ENCODE assay signal across 16 cellular contexts in genomic region chr12:65937806-65938205, GRCh38.
DNase-seq lines count a peak whose midpoint lies in the region; ATAC-seq and TF ChIP-seq lines count a peak whose summit lies in the region.
"Had no signal": no experiment of that assay in that cellular context is flagged by ENCODE, and none has a peak within 500 bp of the region (broad histone marks: within the 10 kb centered on the region; RNA-seq: fewer than 3 reads in every experiment).

No MANE protein-coding gene starts in this region.

- H3K9me3 Mint-ChIP-seq in Caco-2 (ENCODE audit: unreplicated experiment): no peaks in the 10 kb centered on the region
- H3K9me3 Mint-ChIP-seq: CD4-positive, alpha-beta T cell; H9 had no signal

- H3K4me1 Mint-ChIP-seq in Caco-2 (ENCODE audit: low read depth, unreplicated experiment): peaks cover 31% of the 10 kb centered on the region

- H2BK120ac ChIP-seq in IMR-90 (ENCODE audit: low read depth, low read length) (peak overlapping the region; percentile 18; the same call in 1 of the 2 replicates), trophoblast cell (ENCODE audit: insufficient read depth, low read length, poor library complexity) (peak overlapping the region; percentile 78)

- H3K27ac Mint-ChIP-seq in Caco-2 (ENCODE audit: unreplicated experiment): peak overlapping the region; percentile 0
- H3K27ac Mint-ChIP-seq: B cell; CD4-positive, alpha-beta T cell had no signal

- no peak overlapping the region for H3K9ac ChIP-seq in IMR-90 (ENCODE audit: low read depth, low read length)
- no peak overlapping the region for H3K9ac ChIP-seq in trophoblast cell (ENCODE audit: low read length)

- CTCF ChIA-PET in Caco-2 (lab: Charles Lee) (no interaction called here), IMR-90 (lab: Yijun Ruan, JAX) (interaction anchor here (0.6 kb wide), 1 partner anchor 356 kb away, joined by 8 read pairs; no protein-coding TSS in a partner anchor)

- H3K14ac ChIP-seq in IMR-90 (replicated peaks; ENCODE audit: low read depth, low read length) (peak overlapping the region; percentile 49; the same call in 1 of the 2 replicates), trophoblast cell (ENCODE audit: low read length) (peak overlapping the region; percentile 66)

- H4K91ac ChIP-seq in IMR-90 (ENCODE audit: insufficient read depth, low read depth, low read length) (no peak overlapping the region), trophoblast cell (ENCODE audit: low read depth, low read length) (peak overlapping the region; percentile 93)

- peak overlapping the region; percentile 28; the same call in 1 of the 2 replicates for H3K18ac ChIP-seq in IMR-90 (ENCODE audit: low read depth, low read length)
- H3K18ac ChIP-seq in trophoblast cell (ENCODE audit: low read length): peak overlapping the region; percentile 80

- no peaks in the 10 kb centered on the region for H3K9me3 ChIP-seq in Caco-2
- H3K9me3 ChIP-seq in IMR-90 (ENCODE audit: control insufficient read depth, insufficient read depth, low read length): no peaks in the 10 kb centered on the region
- no peaks in the 10 kb centered on the region for H3K9me3 ChIP-seq in trophoblast cell (ENCODE audit: insufficient read depth, low read depth, low read length)

- POLR2A ChIA-PET in Caco-2 (lab: Charles Lee) (no interaction called here), IMR-90 (lab: Charles Lee; ENCODE audit: unreplicated experiment) (no interaction called here)

- peak overlapping the region in 1 of 2 experiments; percentile 55; a peak in 1 of 4 replicates for H4K8ac ChIP-seq in IMR-90 (ENCODE audit: low read depth in 2 of 2, low read length in 2 of 2)
- peak overlapping the region; percentile 32 for H4K8ac ChIP-seq in trophoblast cell (ENCODE audit: low read depth, low read length)

- peaks cover 32 to 70% of the 10 kb centered on the region in 2 experiments for H3K79me1 ChIP-seq in IMR-90 (ENCODE audit: low read depth in 1 of 2, low read length in 2 of 2)
- peaks cover 19% of the 10 kb centered on the region for H3K79me1 ChIP-seq in trophoblast cell (ENCODE audit: low read length)

- no peak overlapping the region for H4K12ac ChIP-seq in trophoblast cell (ENCODE audit: low read depth, low read length)

- no peak overlapping the region for H3K4me3 Mint-ChIP-seq in Caco-2 (ENCODE audit: unreplicated experiment)
- H3K4me3 Mint-ChIP-seq: B cell; CD4-positive, alpha-beta T cell; H9 had no signal

- no peak overlapping the region; the same call in 1 of the 2 replicates for H3K4me2 ChIP-seq in IMR-90 (ENCODE audit: low read depth, low read length)
- H3K4me2 ChIP-seq in trophoblast cell (ENCODE audit: low read length): no peak overlapping the region

- H3K36me3 ChIP-seq in Caco-2 (ENCODE audit: control insufficient read depth, insufficient read depth, low read length): no peaks in the 10 kb centered on the region
- 0 out of 2 replicates have a peak, but pooled peaks cover 3% of the 10 kb centered on the region for H3K36me3 ChIP-seq in IMR-90 (ENCODE audit: control insufficient read depth, insufficient read depth, low read length)
- H3K36me3 ChIP-seq in trophoblast cell (ENCODE audit: control insufficient read depth in 1 of 2, insufficient read depth in 2 of 2, low read length in 2 of 2): peaks cover 2 to 3% of the 10 kb centered on the region in 2 experiments

- ATAC-seq in IMR-90 (ENCODE audit: low read depth): no peak
- no peak for ATAC-seq in GM19035 (IDR thresholded peaks at IDR 0.05; ENCODE audit: unreplicated experiment)

- WGBS in IMR-90 (ENCODE audit: extremely low coverage in 2 of 2, insufficient read length in 1 of 2), 2 experiments: no CpG with 5 or more reads among the region's 2 CpGs
- WGBS in trophoblast cell (ENCODE audit: extremely low coverage, insufficient coverage, insufficient read length): no CpG with 5 or more reads among the region's 2 CpGs

- no peak overlapping the region for H3K56ac ChIP-seq in IMR-90 (ENCODE audit: extremely low read depth, insufficient read depth, low read length)

- H2AK5ac ChIP-seq in IMR-90 (ENCODE audit: low read depth, low read length): peak overlapping the region; percentile 35; the same call in 1 of the 2 replicates
- H2AK5ac ChIP-seq in trophoblast cell (ENCODE audit: low read length): peak overlapping the region; percentile 64

- H3K36me3 Mint-ChIP-seq in Caco-2 (ENCODE audit: insufficient read depth, unreplicated experiment): no peaks in the 10 kb centered on the region

- TF ChIP-seq CTCF in Caco-2 (IDR thresholded peaks at IDR 0.05; ENCODE audit: insufficient read depth in 1 of 2, low read depth in 1 of 2, low read length in 1 of 2, severe bottlenecking in 1 of 2, unreplicated experiment in 1 of 2) (no peak), IMR-90 (conservative IDR thresholded peaks at IDR 0.05; ENCODE audit: low read depth, low read length) (no peak)

- H3K4me1 ChIP-seq in Caco-2 (peaks cover 40% of the 10 kb centered on the region), IMR-90 (ENCODE audit: control insufficient read depth, insufficient read depth, low read length) (peaks cover 26% of the 10 kb centered on the region), trophoblast cell (ENCODE audit: control insufficient read depth in 1 of 2, insufficient read depth in 2 of 2, low read length in 2 of 2) (peaks cover 14 to 19% of the 10 kb centered on the region in 2 experiments)

- 0 out of 3 replicates have a peak overlapping the region, but pooled peaks have one; percentile 16 for H2BK15ac ChIP-seq in IMR-90 (ENCODE audit: low read depth, low read length)

- H3K23ac ChIP-seq in IMR-90 (ENCODE audit: low read depth, low read length) (peak overlapping the region; percentile 37; the same call in 1 of the 2 replicates), trophoblast cell (ENCODE audit: low read length) (no peak overlapping the region)

- H2BK12ac ChIP-seq in trophoblast cell (ENCODE audit: low read length): peak overlapping the region; percentile 88

- H3K27ac ChIP-seq in IMR-90 (ENCODE audit: insufficient read depth, low read length) (peak overlapping the region; percentile 63; the same call in 1 of the 2 replicates), trophoblast cell (ENCODE audit: low read depth, low read length) (peak overlapping the region; percentile 82)

- no peak overlapping the region for H3K4me3 ChIP-seq in Caco-2 (ENCODE audit: low read depth, low read length)
- H3K4me3 ChIP-seq in IMR-90 (ENCODE audit: insufficient read depth, low read depth, low read length): no peak overlapping the region
- H3K4me3 ChIP-seq in trophoblast cell (ENCODE audit: low read depth, low read length): no peak overlapping the region

- in situ Hi-C loops in IMR-90 (cut with MboI; ENCODE audit: low sequenced_read_pairs): no loop called here

- peaks cover 49% of the 10 kb centered on the region; the same call in 1 of the 2 replicates for H4K20me1 ChIP-seq in IMR-90 (ENCODE audit: insufficient read depth, low read length)

- no peak for DNase-seq in Caco-2
- no peak for DNase-seq in IMR-90
- peak; percentile 84 for DNase-seq in islet precursor cell
- DNase-seq in trophoblast cell: peak; percentile 81 to 94
- DNase-seq in COR-L47 (lab: John Stamatoyannopoulos, UW): no peak
- no peak for DNase-seq in foreskin melanocyte
- DNase-seq: CD4-positive, alpha-beta T cell; DND-41; GF-D8; H9; Karpas-422; NCI-H1105 treated with DMSO at 0.1 percent for 48 hours; NCI-H187; SHP77 had no signal

- no peak overlapping the region for H2AK9ac ChIP-seq in IMR-90 (replicated peaks; ENCODE audit: low read depth, low read length, poor library complexity)

- no peaks in the 10 kb centered on the region for H3K27me3 ChIP-seq in Caco-2 (replicated peaks; ENCODE audit: control insufficient read depth, insufficient read depth, low read length)
- H3K27me3 ChIP-seq in IMR-90 (ENCODE audit: control insufficient read depth, insufficient read depth, low read length): no peaks in the 10 kb centered on the region
- no peaks in the 10 kb centered on the region for H3K27me3 ChIP-seq in trophoblast cell (ENCODE audit: insufficient read depth, low read length)

- no peak for TF ChIP-seq RAD21 in IMR-90 (IDR thresholded peaks at IDR 0.05; ENCODE audit: low read length)

- intact Hi-C loops in Caco-2 (cut with micrococcal nuclease; ENCODE audit: unreplicated experiment): no loop called here
- intact Hi-C loops in IMR-90 (cut with micrococcal nuclease): no loop called here

- no peaks in the 10 kb centered on the region for H3K79me2 ChIP-seq in trophoblast cell (ENCODE audit: control insufficient read depth, insufficient read depth, low read length, poor library complexity)

- TF ChIP-seq POLR2A in IMR-90 (IDR thresholded peaks at IDR 0.05; ENCODE audit: low read depth, low read length): no peak

- H2BK5ac ChIP-seq in IMR-90 (ENCODE audit: low read depth, low read length, poor library complexity, severe bottlenecking) (peak overlapping the region; percentile 3), trophoblast cell (ENCODE audit: low read depth, low read length, poor library complexity) (peak overlapping the region; percentile 93)

- dilution Hi-C loops in IMR-90 (cut with HindIII; ENCODE audit: low sequenced_read_pairs, unreplicated experiment): no loop called here

- BruUV-seq in Caco-2 (replicated peaks; lab: Mats Ljungman, UMichigan) (no TSS peak), IMR-90 (replicated peaks; lab: Mats Ljungman, UMichigan) (no TSS peak)

- no peak overlapping the region for H2AFZ ChIP-seq in IMR-90 (replicated peaks; ENCODE audit: low read length, poor library complexity)
- no peak overlapping the region for H2AFZ ChIP-seq in trophoblast cell (ENCODE audit: insufficient read depth, low read length, poor library complexity)

- H3K27me3 Mint-ChIP-seq in Caco-2 (ENCODE audit: insufficient read depth, unreplicated experiment): no peaks in the 10 kb centered on the region

- peak overlapping the region; percentile 34 for H4K5ac ChIP-seq in IMR-90 (ENCODE audit: low read depth, low read length)

- H3K4ac ChIP-seq in IMR-90 (ENCODE audit: low read depth, low read length) (peak overlapping the region; percentile 33; the same call in 1 of the 2 replicates), trophoblast cell (ENCODE audit: low read depth, low read length) (no peak overlapping the region)

- H2BK20ac ChIP-seq in IMR-90 (ENCODE audit: low read depth, low read length): no peak overlapping the region

- H3K9me1 ChIP-seq in IMR-90 (ENCODE audit: insufficient read depth, low read length): peaks cover 25% of the 10 kb centered on the region; the same call in 1 of the 2 replicates

TF ChIP-seq in IMR-90, 13 proteins besides CTCF, POLR2A, EP300 and RAD21:
- no peak for TF ChIP-seq BHLHE40 (IDR thresholded peaks at IDR 0.05; ENCODE audit: low read depth, low read length)
- TF ChIP-seq MAFK (IDR thresholded peaks at IDR 0.05; ENCODE audit: low read depth, low read length): no peak
- no peak for TF ChIP-seq MAZ (IDR thresholded peaks at IDR 0.05; ENCODE audit: borderline replicate concordance, low read depth, low read length)
- no peak for TF ChIP-seq MXI1 (IDR thresholded peaks at IDR 0.05; ENCODE audit: borderline replicate concordance, low read depth, low read length)

Comparison
In these comparisons a context has a peak if more than half of its experiments do, and no peak if none do; other contexts are left out.
1. DNase-seq: peak in islet precursor cell (single experiment) and trophoblast cell (2 of 2); none in Caco-2 (0 of 2), IMR-90 (single experiment), COR-L47 (single experiment) and foreskin melanocyte (single experiment).